ENCODE assay signal across 19 cellular contexts in the genomic region with DNA sequence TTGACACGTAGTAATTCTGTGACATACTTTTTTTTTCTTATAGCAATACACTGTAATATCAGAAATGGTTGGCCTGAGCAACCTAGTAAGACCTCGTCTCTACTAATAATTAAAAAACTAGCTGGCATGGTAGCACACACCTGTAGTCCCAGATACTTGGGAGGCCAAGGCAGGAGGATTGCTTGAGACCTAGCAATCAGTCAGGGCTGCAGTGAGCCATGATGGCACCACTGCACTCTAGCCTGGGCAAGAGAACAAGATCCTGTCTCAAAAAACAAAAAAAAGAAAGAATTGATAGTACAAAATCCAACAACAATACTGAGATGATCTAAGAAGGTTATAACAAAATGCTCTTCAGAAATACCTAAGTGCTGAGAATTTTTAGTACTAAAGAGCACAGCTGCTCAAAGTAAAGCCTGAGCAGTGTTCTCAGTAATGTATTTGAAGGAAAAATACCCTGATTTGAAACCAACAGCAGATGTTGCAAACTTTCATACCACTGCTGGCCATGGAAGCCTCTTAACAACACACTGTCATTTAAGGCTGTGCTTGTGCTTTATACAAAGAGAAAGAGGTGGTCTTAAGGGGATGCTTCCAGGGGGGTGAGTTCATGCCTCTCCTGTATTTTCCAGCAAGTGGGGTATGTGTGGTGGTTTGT.
DNase-seq lines count a peak whose midpoint lies in the region; ATAC-seq and TF ChIP-seq lines count a peak whose summit lies in the region.
"Had no signal": no experiment of that assay in that cellular context is flagged by ENCODE, and none has a peak within 500 bp of the region (broad histone marks: within the 10 kb centered on the region; RNA-seq: fewer than 3 reads in every experiment).

No MANE protein-coding gene starts in this region.

- H3K4me1 ChIP-seq in psoas muscle (peaks cover 30% of the 10 kb centered on the region), mucosa of descending colon (ENCODE audit: low read depth) (peaks cover 9% of the 10 kb centered on the region)

- 79 to 85% (median 85%) methylated on average over 2 of the region's 2 CpGs for WGBS in psoas muscle, 3 donors

- H3K27me3 ChIP-seq in psoas muscle (ENCODE audit: insufficient read depth in 3 of 3, low read length in 2 of 3), result no peaks in the 10 kb centered on the region
- H3K27me3 ChIP-seq: BLaER1 treated with 17β-estradiol and CSF1 and Interleukin-3, amounts not matched to agents 10 nM and 100 nM; brain microvascular endothelial cell; heart right ventricle had no signal

- ATAC-seq in GM19395 (IDR thresholded peaks at IDR 0.05; ENCODE audit: unreplicated experiment), result peak; percentile 84
- peak; percentile 86 for ATAC-seq in GM21786 (IDR thresholded peaks at IDR 0.05; ENCODE audit: unreplicated experiment)
- ATAC-seq in HG03175 (IDR thresholded peaks at IDR 0.05; ENCODE audit: unreplicated experiment), result peak; percentile 55
- no peak for ATAC-seq in psoas muscle
- ATAC-seq in mucosa of descending colon, result no peak
- ATAC-seq: heart right ventricle had no signal

- intact Hi-C loops in psoas muscle (cut with DNase I) (no loop called here), mucosa of descending colon (cut with DNase I, micrococcal nuclease) (no loop called here)

- H3K9me3 ChIP-seq in psoas muscle (no peaks in the 10 kb centered on the region), mucosa of descending colon (no peaks in the 10 kb centered on the region)
- H3K9me3 ChIP-seq: BLaER1 treated with 17β-estradiol and CSF1 and Interleukin-3, amounts not matched to agents 10 nM and 100 nM; heart right ventricle had no signal

- H3K4me3 ChIP-seq in psoas muscle, result no peak overlapping the region
- no peak overlapping the region for H3K4me3 ChIP-seq in mucosa of descending colon
- H3K4me3 ChIP-seq: BLaER1 treated with 17β-estradiol and CSF1 and Interleukin-3, amounts not matched to agents 10 nM and 100 nM; heart right ventricle had no signal

- H3K27ac ChIP-seq in psoas muscle, result peak overlapping the region; percentile 20
- H3K27ac ChIP-seq: BLaER1 treated with 17β-estradiol and CSF1 and Interleukin-3, amounts not matched to agents 10 nM and 100 nM; brain microvascular endothelial cell; heart right ventricle had no signal

- DNase-seq in psoas muscle (no peak), SIG-M5 treated with dmso at 0.1 percent for 504 hours (lab: John Stamatoyannopoulos, UW; ENCODE audit: unreplicated experiment) (no peak), mucosa of descending colon (no peak), Ammon's horn (ENCODE audit: low spot score) (no peak)
- DNase-seq: activated CD4-positive, alpha-beta T cell treated with anti-CD3 and anti-CD28 coated beads, Interleukin-2, amount 50 U/mL, for 4 hours; activated naive CD4-positive, alpha-beta T cell treated with anti-CD3 and anti-CD28 coated beads, Interleukin-2, amount 50 U/mL, for 16 hours; activated T-cell treated with anti-CD3 and anti-CD28 coated beads, Interleukin-2, amount 50 U/mL, for 1 hour; brain microvascular endothelial cell; heart right ventricle; mesenchymal stem cell; NCI-H69; stimulated activated CD4-positive, alpha-beta T cell treated with anti-CD3 and anti-CD28 coated beads, Interleukin-12 subunit alpha, Interleukin-12 subunit beta, amount 100 ng/mL, for 4 hours; stimulated activated naive CD4-positive, alpha-beta T cell; SW 1271; trophoblast cell had no signal

- TF ChIP-seq CTCF in psoas muscle (IDR thresholded peaks at IDR 0.05) (no peak), mucosa of descending colon (IDR thresholded peaks at IDR 0.05) (no peak)

- peaks cover 0 to 41% of the 10 kb centered on the region in 2 donors for H3K36me3 ChIP-seq in psoas muscle (ENCODE audit: insufficient read depth in 1 of 2, low read depth in 1 of 2)
- H3K36me3 ChIP-seq in mucosa of descending colon (ENCODE audit: low read depth), result no peaks in the 10 kb centered on the region
- H3K36me3 ChIP-seq: brain microvascular endothelial cell had no signal

Comparison
In these comparisons a context has a peak if more than half of its experiments do, and no peak if none do; other contexts are left out.
1. ATAC-seq: peak in GM19395 (single experiment), GM21786 (single experiment) and HG03175 (single experiment); none in psoas muscle (0 of 4) and mucosa of descending colon (single experiment).